ENCODE assay signal across 16 cellular contexts in the genomic region with DNA sequence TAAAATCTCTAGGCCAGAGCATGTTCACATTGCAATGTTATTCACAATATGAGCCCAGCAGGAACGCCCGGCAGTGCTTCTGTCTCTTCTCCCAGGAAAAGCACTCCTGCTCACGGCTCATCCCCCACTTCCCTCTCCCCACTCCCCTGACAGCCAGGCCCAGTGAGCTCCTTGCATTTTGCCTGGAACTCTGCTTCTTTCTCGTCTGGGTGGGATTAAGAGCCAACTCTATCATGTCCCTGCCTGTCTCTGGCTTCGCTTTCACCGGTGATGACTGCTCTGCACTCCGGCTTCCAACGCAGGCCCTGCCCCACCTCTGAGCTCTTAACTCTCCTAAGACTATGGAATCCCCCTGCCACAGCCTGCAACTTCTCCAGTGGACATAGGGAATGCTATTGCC. TPM values are rescaled to one million over a fixed set of nuclear protein-coding genes. Genes with fewer than 3 reads are reported as not detected.
"Had no signal": no experiment of that assay in that cellular context is flagged by ENCODE, and none has a peak within 500 bp of the region (broad histone marks: within the 10 kb centered on the region; RNA-seq: fewer than 3 reads in every experiment).

No MANE protein-coding gene starts in this region.

- DNase-seq: activated CD4-positive, alpha-beta T cell treated with anti-CD3 and anti-CD28 coated beads for 48 hours; activated CD8-positive, alpha-beta memory T cell treated with anti-CD3 and anti-CD28 coated beads, Interleukin-2, amount 50 U/mL, for 4 hours; activated CD8-positive, alpha-beta T cell treated with anti-CD3 and anti-CD28 coated beads for 36 hours; activated gamma-delta T cell treated with Interleukin-2 at 50 U/mL for 16 hours; activated T-cell treated with anti-CD3 and anti-CD28 coated beads, Interleukin-2, amount 50 U/mL, for 48 hours; amniotic stem cell; effector memory CD4-positive, alpha-beta T cell; heart right ventricle; natural killer cell; stimulated activated naive B cell treated with anti-CD40 and anti-IgM and Interleukin-4, amounts not matched to agents 10 μg/mL and 1 μg/mL and 100 μg/mL, for 72 hours; T-helper 2 cell had no signal

- H3K36me3 ChIP-seq: gastroesophageal sphincter, heart right ventricle, tibial nerve had no signal

- FAIRE-seq: TTC549 had no signal

- H3K4me3 ChIP-seq: gastroesophageal sphincter, heart right ventricle, lung, tibial nerve had no signal

- H3K9me3 ChIP-seq: gastroesophageal sphincter, heart right ventricle, tibial nerve had no signal

- ATAC-seq: activated CD8-positive, alpha-beta T cell treated with anti-CD3 and anti-CD28 coated beads for 36 hours; gastroesophageal sphincter; heart right ventricle; natural killer cell; stimulated activated naive B cell treated with anti-CD40 and anti-IgM and Interleukin-4, amounts not matched to agents 10 μg/mL and 1 μg/mL and 100 μg/mL, for 72 hours; WTC11 had no signal

- H3K27ac ChIP-seq: gastroesophageal sphincter, heart right ventricle, tibial nerve had no signal

RNA-seq across cellular contexts. Expression of a gene that starts 2.5 kb away (rescaled TPM):
- total RNA-seq: natural killer cell had no signal
